In the genomic region with DNA sequence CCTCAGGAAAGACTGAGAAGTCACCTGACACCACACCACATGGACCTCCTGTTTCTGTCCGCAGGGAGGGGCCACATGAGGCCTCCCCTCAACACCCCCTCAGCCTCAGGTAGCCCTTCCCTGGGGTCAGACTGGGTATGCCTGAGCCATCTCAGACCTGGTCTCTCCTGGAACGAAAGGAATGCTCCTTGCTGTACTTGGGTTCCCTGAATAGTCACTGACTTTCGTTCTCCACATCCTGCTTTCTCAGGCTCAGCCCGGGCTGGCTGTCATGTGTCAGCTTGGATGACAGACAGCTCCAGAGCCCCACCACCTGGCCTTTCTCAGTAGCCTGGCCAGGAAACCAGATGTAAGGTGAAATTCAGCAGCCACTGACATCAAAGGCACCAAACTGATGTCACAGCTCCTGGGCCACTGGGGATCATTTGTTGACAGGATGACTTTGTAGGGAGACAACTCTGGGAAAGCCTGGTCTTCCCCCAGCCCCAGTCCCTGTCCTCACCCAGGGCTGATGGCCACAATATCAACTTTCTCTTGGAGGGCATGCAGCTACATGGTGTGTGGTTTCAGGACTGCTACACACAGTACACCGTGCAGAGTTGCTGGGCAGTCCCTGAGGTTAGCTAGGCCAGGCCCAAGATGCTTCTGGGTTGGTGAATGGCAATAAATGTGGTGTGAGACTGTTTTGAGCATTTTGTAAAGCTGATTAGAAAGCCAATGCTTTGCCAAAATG, we compare ENCODE assay signal across 8 cellular contexts.
DNase-seq lines count a peak whose midpoint lies in the region; ATAC-seq and TF ChIP-seq lines count a peak whose summit lies in the region.

No MANE protein-coding gene starts in this region.

- H3K36me3 ChIP-seq in lower lobe of right lung: no peaks in the 10 kb centered on the region

- H3K4me1 ChIP-seq in lower lobe of right lung: no peaks in the 10 kb centered on the region

- no peaks in the 10 kb centered on the region for H3K9me3 ChIP-seq in lower lobe of right lung

- no peak overlapping the region for H3K4me3 ChIP-seq in lower lobe of right lung

- no peaks in the 10 kb centered on the region for H3K36me3 Mint-ChIP-seq in WTC11

- H3K9me3 Mint-ChIP-seq in WTC11: peaks cover 10% of the 10 kb centered on the region

- intact Hi-C loops in lower lobe of right lung (cut with DNase I): no loop called here

- peak; percentile 17 for DNase-seq in activated CD4-positive, alpha-beta T cell treated with anti-CD3 and anti-CD28 coated beads for 48 hours
- no peak for DNase-seq in activated CD4-positive, alpha-beta T cell treated with anti-CD3 and anti-CD28 coated beads, Interleukin-2, amount 50 U/mL, for 48 hours
- DNase-seq in WTC11 (ENCODE audit: low spot score) (peak; percentile 73), medulla oblongata (ENCODE audit: extremely low spot score) (peak; percentile 43), NCI-H128 (lab: John Stamatoyannopoulos, UW; ENCODE audit: unreplicated experiment) (no peak), lower lobe of right lung (no peak)
- no peak for DNase-seq in activated effector memory CD4-positive, alpha-beta T cell treated with Interleukin-2 at 50 U/mL for 16 hours

- TF ChIP-seq CTCF in WTC11 (IDR thresholded peaks at IDR 0.05) (no peak), lower lobe of right lung (IDR thresholded peaks at IDR 0.05) (no peak)

- POLR2A ChIA-PET in WTC11 (lab: Charles Lee): no interaction called here

- peaks cover 6% of the 10 kb centered on the region for H3K4me1 Mint-ChIP-seq in WTC11

- H3K4me3 Mint-ChIP-seq in WTC11: no peak overlapping the region

- H3K27me3 Mint-ChIP-seq in WTC11 (ENCODE audit: low read depth): peaks cover 5% of the 10 kb centered on the region; the same call in 1 of the 2 replicates

- no peak overlapping the region for H3K27ac Mint-ChIP-seq in WTC11

- ATAC-seq in HG03520 (IDR thresholded peaks at IDR 0.05; ENCODE audit: unreplicated experiment): peak; percentile 65
- ATAC-seq in WTC11: peak; percentile 92
- ATAC-seq in lower lobe of right lung: no peak

- H3K27me3 ChIP-seq in lower lobe of right lung (ENCODE audit: low read depth): no peaks in the 10 kb centered on the region

- CTCF ChIA-PET in WTC11 (lab: Charles Lee): interaction anchor here (0.6 to 2.0 kb wide), 4 partner anchors 91 to 223 kb away, joined by 3 to 16 read pairs (median 4); no protein-coding TSS in a partner anchor

- no peak overlapping the region for H3K27ac ChIP-seq in lower lobe of right lung

TF ChIP-seq in WTC11, 78 proteins besides CTCF, POLR2A, EP300 and RAD21:
- TF ChIP-seq, protein P1, sequence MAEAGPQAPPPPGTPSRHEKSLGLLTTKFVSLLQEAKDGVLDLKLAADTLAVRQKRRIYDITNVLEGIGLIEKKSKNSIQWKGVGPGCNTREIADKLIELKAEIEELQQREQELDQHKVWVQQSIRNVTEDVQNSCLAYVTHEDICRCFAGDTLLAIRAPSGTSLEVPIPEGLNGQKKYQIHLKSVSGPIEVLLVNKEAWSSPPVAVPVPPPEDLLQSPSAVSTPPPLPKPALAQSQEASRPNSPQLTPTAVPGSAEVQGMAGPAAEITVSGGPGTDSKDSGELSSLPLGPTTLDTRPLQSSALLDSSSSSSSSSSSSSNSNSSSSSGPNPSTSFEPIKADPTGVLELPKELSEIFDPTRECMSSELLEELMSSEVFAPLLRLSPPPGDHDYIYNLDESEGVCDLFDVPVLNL (CRISPR knock-in tag; IDR thresholded peaks at IDR 0.05; ENCODE audit: borderline replicate concordance, low read depth): no peak
- TF ChIP-seq, protein P2, sequence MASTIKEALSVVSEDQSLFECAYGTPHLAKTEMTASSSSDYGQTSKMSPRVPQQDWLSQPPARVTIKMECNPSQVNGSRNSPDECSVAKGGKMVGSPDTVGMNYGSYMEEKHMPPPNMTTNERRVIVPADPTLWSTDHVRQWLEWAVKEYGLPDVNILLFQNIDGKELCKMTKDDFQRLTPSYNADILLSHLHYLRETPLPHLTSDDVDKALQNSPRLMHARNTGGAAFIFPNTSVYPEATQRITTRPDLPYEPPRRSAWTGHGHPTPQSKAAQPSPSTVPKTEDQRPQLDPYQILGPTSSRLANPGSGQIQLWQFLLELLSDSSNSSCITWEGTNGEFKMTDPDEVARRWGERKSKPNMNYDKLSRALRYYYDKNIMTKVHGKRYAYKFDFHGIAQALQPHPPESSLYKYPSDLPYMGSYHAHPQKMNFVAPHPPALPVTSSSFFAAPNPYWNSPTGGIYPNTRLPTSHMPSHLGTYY (CRISPR knock-in tag; IDR thresholded peaks at IDR 0.05): no peak
- TF ChIP-seq ZNF232 (CRISPR knock-in tag; IDR thresholded peaks at IDR 0.05) (no peak), ZNF416 (CRISPR knock-in tag; IDR thresholded peaks at IDR 0.05) (no peak), FOXP1 (CRISPR knock-in tag; IDR thresholded peaks at IDR 0.05; ENCODE audit: borderline replicate concordance) (no peak), FOXK1 (CRISPR knock-in tag; IDR thresholded peaks at IDR 0.05) (no peak)
- TF ChIP-seq, protein P3, sequence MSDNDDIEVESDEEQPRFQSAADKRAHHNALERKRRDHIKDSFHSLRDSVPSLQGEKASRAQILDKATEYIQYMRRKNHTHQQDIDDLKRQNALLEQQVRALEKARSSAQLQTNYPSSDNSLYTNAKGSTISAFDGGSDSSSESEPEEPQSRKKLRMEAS (CRISPR knock-in tag; IDR thresholded peaks at IDR 0.05): 0 out of 2 replicates have a peak, but pooled peaks have one; percentile 28
- TF ChIP-seq, protein P4, sequence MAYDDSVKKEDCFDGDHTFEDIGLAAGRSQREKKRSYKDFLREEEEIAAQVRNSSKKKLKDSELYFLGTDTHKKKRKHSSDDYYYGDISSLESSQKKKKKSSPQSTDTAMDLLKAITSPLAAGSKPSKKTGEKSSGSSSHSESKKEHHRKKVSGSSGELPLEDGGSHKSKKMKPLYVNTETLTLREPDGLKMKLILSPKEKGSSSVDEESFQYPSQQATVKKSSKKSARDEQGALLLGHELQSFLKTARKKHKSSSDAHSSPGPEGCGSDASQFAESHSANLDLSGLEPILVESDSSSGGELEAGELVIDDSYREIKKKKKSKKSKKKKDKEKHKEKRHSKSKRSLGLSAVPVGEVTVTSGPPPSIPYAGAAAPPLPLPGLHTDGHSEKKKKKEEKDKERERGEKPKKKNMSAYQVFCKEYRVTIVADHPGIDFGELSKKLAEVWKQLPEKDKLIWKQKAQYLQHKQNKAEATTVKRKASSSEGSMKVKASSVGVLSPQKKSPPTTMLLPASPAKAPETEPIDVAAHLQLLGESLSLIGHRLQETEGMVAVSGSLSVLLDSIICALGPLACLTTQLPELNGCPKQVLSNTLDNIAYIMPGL (CRISPR knock-in tag; IDR thresholded peaks at IDR 0.05): no peak
- TF ChIP-seq, protein P5, sequence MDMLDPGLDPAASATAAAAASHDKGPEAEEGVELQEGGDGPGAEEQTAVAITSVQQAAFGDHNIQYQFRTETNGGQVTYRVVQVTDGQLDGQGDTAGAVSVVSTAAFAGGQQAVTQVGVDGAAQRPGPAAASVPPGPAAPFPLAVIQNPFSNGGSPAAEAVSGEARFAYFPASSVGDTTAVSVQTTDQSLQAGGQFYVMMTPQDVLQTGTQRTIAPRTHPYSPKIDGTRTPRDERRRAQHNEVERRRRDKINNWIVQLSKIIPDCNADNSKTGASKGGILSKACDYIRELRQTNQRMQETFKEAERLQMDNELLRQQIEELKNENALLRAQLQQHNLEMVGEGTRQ (CRISPR knock-in tag; IDR thresholded peaks at IDR 0.05): peak; percentile 42; the same call in 1 of the 2 replicates

Comparison
In these comparisons a context has a peak if more than half of its experiments do, and no peak if none do; other contexts are left out.
1. DNase-seq: peak in activated CD4-positive, alpha-beta T cell treated with anti-CD3 and anti-CD28 coated beads for 48 hours (single experiment), WTC11 (single experiment) and medulla oblongata (single experiment); none in activated CD4-positive, alpha-beta T cell treated with anti-CD3 and anti-CD28 coated beads, Interleukin-2, amount 50 U/mL, for 48 hours (0 of 2), NCI-H128 (single experiment), lower lobe of right lung (single experiment) and activated effector memory CD4-positive, alpha-beta T cell treated with Interleukin-2 at 50 U/mL for 16 hours (single experiment).
2. ATAC-seq: peak in HG03520 (single experiment) and WTC11 (single experiment); none in lower lobe of right lung (0 of 2).